16 cellular contexts compared by ENCODE assay signal in genomic region chr13:114106991-114107685, GRCh38. TPM values are rescaled to one million over a fixed set of nuclear protein-coding genes. Genes with fewer than 3 reads are reported as not detected.
A peak's percentile ranks its signal among the peaks of the same experiment; 100 is the strongest.
DNase-seq lines count a peak whose midpoint lies in the region; ATAC-seq and TF ChIP-seq lines count a peak whose summit lies in the region.
"Had no signal": no experiment of that assay in that cellular context is flagged by ENCODE, and none has a peak within 500 bp of the region (broad histone marks: within the 10 kb centered on the region; RNA-seq: fewer than 3 reads in every experiment).

No MANE protein-coding gene starts in this region.

- no peaks in the 10 kb centered on the region for H3K27me3 Mint-ChIP-seq in MCF 10A (ENCODE audit: insufficient read depth, unreplicated experiment)
- H3K27me3 Mint-ChIP-seq: activated CD4-positive, alpha-beta T cell treated with anti-CD3 and anti-CD28 coated beads, Interleukin-2, amount 10 ng/mL, durations not matched to agents 7 days and 5 days had no signal

- peaks cover 58 to 86% (median 76%) of the 10 kb centered on the region in 11 experiments for H4K20me1 ChIP-seq in BLaER1 treated with 17β-estradiol and CSF1 and Interleukin-3, amounts not matched to agents 10 nM and 100 nM

- H4K8ac ChIP-seq in neuronal stem cell (ENCODE audit: low read depth, low read length) = no peak overlapping the region

- peak overlapping the region; percentile 48 to 96 (median 89) for H3K4me2 ChIP-seq in BLaER1 treated with 17β-estradiol and CSF1 and Interleukin-3, amounts not matched to agents 10 nM and 100 nM
- H3K4me2 ChIP-seq in neuronal stem cell (ENCODE audit: insufficient read depth, low read length, poor library complexity, severe bottlenecking) = no peak overlapping the region

- H3K4me1 ChIP-seq in BLaER1 treated with 17β-estradiol and CSF1 and Interleukin-3, amounts not matched to agents 10 nM and 100 nM = peaks cover 75 to 88% (median 86%) of the 10 kb centered on the region in 10 experiments
- H3K4me1 ChIP-seq in gastroesophageal sphincter (peaks cover 0 to 75% (median 25%) of the 10 kb centered on the region in 3 donors), neuronal stem cell (ENCODE audit: control insufficient read depth in 2 of 2, insufficient read depth in 1 of 2, low read depth in 1 of 2, low read length in 2 of 2) (peaks cover 18 to 22% of the 10 kb centered on the region in 2 donors)
- H3K4me1 ChIP-seq: body of pancreas, Caco-2 had no signal

- DNase-seq in RWPE1 (ENCODE audit: low spot score) (no peak), neuronal stem cell (ENCODE audit: low spot score) (no peak), MCF 10A (ENCODE audit: unreplicated experiment) (no peak), NCI-H1694 (lab: John Stamatoyannopoulos, UW) (no peak)
- DNase-seq: activated CD4-positive, alpha-beta T cell treated with anti-CD3 and anti-CD28 coated beads, Interleukin-2, amount 10 ng/mL, durations not matched to agents 7 days and 5 days; KBM-7; NCI-H345 had no signal

- H3K4me3 Mint-ChIP-seq in MCF 10A (ENCODE audit: unreplicated experiment) = no peak overlapping the region
- H3K4me3 Mint-ChIP-seq: activated CD4-positive, alpha-beta T cell treated with anti-CD3 and anti-CD28 coated beads, Interleukin-2, amount 10 ng/mL, durations not matched to agents 7 days and 5 days had no signal

- peak overlapping the region; percentile 99 for H2BK12ac ChIP-seq in neuronal stem cell (ENCODE audit: low read length)

- TF ChIP-seq CTCF in RWPE1 (conservative IDR thresholded peaks at IDR 0.05; ENCODE audit: low read depth) = no peak
- no peak for TF ChIP-seq CTCF in gastroesophageal sphincter (IDR thresholded peaks at IDR 0.05)
- no peak for TF ChIP-seq CTCF in MCF 10A (IDR thresholded peaks at IDR 0.05; ENCODE audit: unreplicated experiment)

- peak overlapping the region in 5 of 11 experiments; percentile 32 to 93 (median 48); a peak in 9 of 22 replicates for H3K27ac ChIP-seq in BLaER1 treated with 17β-estradiol and CSF1 and Interleukin-3, amounts not matched to agents 10 nM and 100 nM
- H3K27ac ChIP-seq in RWPE1 (peak overlapping the region; percentile 16; the same call in 1 of the 2 replicates), gastroesophageal sphincter (peak overlapping the region in 3 of 4 donors; percentile 27 to 71 (median 29)), neuronal stem cell (replicated peaks; ENCODE audit: low read length) (peak overlapping the region; percentile 11)
- H3K27ac ChIP-seq: body of pancreas, SJSA1, suprapubic skin had no signal

- H2AFZ ChIP-seq in neuronal stem cell (ENCODE audit: low read length) = no peak overlapping the region

- no TSS peak for BruUV-seq in MCF 10A (replicated peaks; lab: Mats Ljungman, UMichigan)

- TF ChIP-seq EP300 in gastroesophageal sphincter (IDR thresholded peaks at IDR 0.05) = no peak

- no peak for ATAC-seq in gastroesophageal sphincter
- ATAC-seq in GM19395 (IDR thresholded peaks at IDR 0.05; ENCODE audit: unreplicated experiment) = no peak
- ATAC-seq in HG03159 (IDR thresholded peaks at IDR 0.05; ENCODE audit: unreplicated experiment) = no peak
- ATAC-seq: body of pancreas, HCT116 had no signal

- peak overlapping the region; percentile 2 for H3K14ac ChIP-seq in neuronal stem cell (ENCODE audit: low read length)

- H3K9me3 ChIP-seq in BLaER1 treated with 17β-estradiol and CSF1 and Interleukin-3, amounts not matched to agents 10 nM and 100 nM (replicated peaks in 1 of 11) = no peaks in the 10 kb centered on the region
- H3K9me3 ChIP-seq in gastroesophageal sphincter (no peaks in the 10 kb centered on the region), neuronal stem cell (replicated peaks in 1 of 2; ENCODE audit: control insufficient read depth in 2 of 2, insufficient read depth in 1 of 2, low read depth in 1 of 2, low read length in 2 of 2) (no peaks in the 10 kb centered on the region)
- H3K9me3 ChIP-seq: body of pancreas, SJSA1, suprapubic skin had no signal

- H3K9me3 Mint-ChIP-seq in MCF 10A (ENCODE audit: unreplicated experiment) = no peaks in the 10 kb centered on the region
- H3K9me3 Mint-ChIP-seq: activated CD4-positive, alpha-beta T cell treated with anti-CD3 and anti-CD28 coated beads, Interleukin-2, amount 10 ng/mL, durations not matched to agents 7 days and 5 days had no signal

- H3K4me1 Mint-ChIP-seq in MCF 10A (ENCODE audit: insufficient read depth, unreplicated experiment) = no peaks in the 10 kb centered on the region

- TF ChIP-seq POLR2A in gastroesophageal sphincter (IDR thresholded peaks at IDR 0.05) = no peak

- H2BK5ac ChIP-seq in neuronal stem cell (ENCODE audit: low read length) = peak overlapping the region; percentile 44

- WGBS in gastroesophageal sphincter (ENCODE audit: low coverage in 1 of 2), 2 donors = 74 to 77% methylated on average over 4 to 5 of the region's 27 CpGs
- no CpG with 5 or more reads among the region's 27 CpGs for WGBS in neuronal stem cell (ENCODE audit: extremely low coverage in 2 of 2, insufficient read length in 2 of 2, insufficient replicate concordance in 1 of 2), 2 donors

- H2BK15ac ChIP-seq in neuronal stem cell (ENCODE audit: low read length) = peak overlapping the region; percentile 75

- peak overlapping the region; percentile 61 for H2BK120ac ChIP-seq in neuronal stem cell (ENCODE audit: low read depth, low read length)

- peaks cover 0 to 14% (median 0%) of the 10 kb centered on the region in 11 experiments; a peak in 4 of 22 replicates for H3K36me3 ChIP-seq in BLaER1 treated with 17β-estradiol and CSF1 and Interleukin-3, amounts not matched to agents 10 nM and 100 nM
- H3K36me3 ChIP-seq in gastroesophageal sphincter = peaks cover 0 to 4% of the 10 kb centered on the region in 2 donors
- peaks cover 2 to 17% of the 10 kb centered on the region in 2 donors for H3K36me3 ChIP-seq in neuronal stem cell (replicated peaks in 1 of 2; ENCODE audit: control insufficient read depth in 2 of 2, insufficient read depth in 2 of 2, low read length in 2 of 2)
- H3K36me3 ChIP-seq: suprapubic skin had no signal

- peak overlapping the region; percentile 90 for H3K18ac ChIP-seq in neuronal stem cell (ENCODE audit: low read length)

- H2AK5ac ChIP-seq in neuronal stem cell (ENCODE audit: low read depth, low read length) = peak overlapping the region; percentile 100

- intact Hi-C loops in MCF 10A (cut with micrococcal nuclease) = no loop called here

- no peaks in the 10 kb centered on the region for H3K36me3 Mint-ChIP-seq in MCF 10A (ENCODE audit: insufficient read depth, unreplicated experiment)

- H3K27me3 ChIP-seq in BLaER1 treated with 17β-estradiol and CSF1 and Interleukin-3, amounts not matched to agents 10 nM and 100 nM = no peaks in the 10 kb centered on the region
- no peaks in the 10 kb centered on the region for H3K27me3 ChIP-seq in gastroesophageal sphincter
- H3K27me3 ChIP-seq in neuronal stem cell (ENCODE audit: control insufficient read depth in 3 of 3, insufficient read depth in 3 of 3, low read depth in 1 of 3, low read length in 3 of 3) = no peaks in the 10 kb centered on the region
- H3K27me3 ChIP-seq: body of pancreas, SJSA1, suprapubic skin had no signal

- H3K4me3 ChIP-seq in BLaER1 treated with 17β-estradiol and CSF1 and Interleukin-3, amounts not matched to agents 10 nM and 100 nM = 0 out of 20 replicates have a peak overlapping the region, but pooled peaks of 1 of the 10 experiments have one; percentile 7
- H3K4me3 ChIP-seq in gastroesophageal sphincter (no peak overlapping the region), neuronal stem cell (ENCODE audit: low read length in 2 of 2) (peak overlapping the region in 1 of 2 donors; percentile 16)
- H3K4me3 ChIP-seq: body of pancreas, SJSA1, suprapubic skin had no signal

- peak overlapping the region in 8 of 11 experiments; percentile 22 to 51 (median 42); a peak in 11 of 22 replicates for H3K9ac ChIP-seq in BLaER1 treated with 17β-estradiol and CSF1 and Interleukin-3, amounts not matched to agents 10 nM and 100 nM
- H3K9ac ChIP-seq in neuronal stem cell (ENCODE audit: low read depth, low read length, poor library complexity) = no peak overlapping the region

- H3K23ac ChIP-seq in neuronal stem cell (ENCODE audit: low read depth, low read length, poor library complexity) = peak overlapping the region; percentile 8

- H3K27ac Mint-ChIP-seq in MCF 10A (ENCODE audit: low read depth, unreplicated experiment) = no peak overlapping the region

- H3K79me1 ChIP-seq in neuronal stem cell (ENCODE audit: low read depth, low read length) = peaks cover 11% of the 10 kb centered on the region

- H4K91ac ChIP-seq in neuronal stem cell (ENCODE audit: low read depth, low read length, poor library complexity) = no peak overlapping the region

- H3K4ac ChIP-seq in neuronal stem cell (ENCODE audit: low read length) = peak overlapping the region; percentile 93

- POLR2A ChIA-PET in RWPE1 (lab: Yijun Ruan, JAX; ENCODE audit: low non-redundant PET) (no interaction called here), MCF 10A (lab: Yijun Ruan, JAX) (no interaction called here)

- CTCF ChIA-PET in RWPE1 (lab: Yijun Ruan, JAX) = no interaction called here
- CTCF ChIA-PET in MCF 10A (lab: Yijun Ruan, JAX) = no interaction called here

RNA-seq across cellular contexts. Expression of gene RASA3, which starts 25.3 kb away (rescaled TPM):
- total RNA-seq in gastroesophageal sphincter = 10 to 100 TPM; 25.0 to 43.1 (median 30.2) TPM
- polyA plus RNA-seq in neuronal stem cell (2013, experiment 1 of 2) = 9.5 TPM
- 8.9 TPM for polyA plus RNA-seq in neuronal stem cell (2013, experiment 2 of 2)
- 9.1 and 12.1 TPM in 2 replicates for total RNA-seq in MCF 10A (2022)
